ENCODE assay signal across 18 cellular contexts in the genomic region with DNA sequence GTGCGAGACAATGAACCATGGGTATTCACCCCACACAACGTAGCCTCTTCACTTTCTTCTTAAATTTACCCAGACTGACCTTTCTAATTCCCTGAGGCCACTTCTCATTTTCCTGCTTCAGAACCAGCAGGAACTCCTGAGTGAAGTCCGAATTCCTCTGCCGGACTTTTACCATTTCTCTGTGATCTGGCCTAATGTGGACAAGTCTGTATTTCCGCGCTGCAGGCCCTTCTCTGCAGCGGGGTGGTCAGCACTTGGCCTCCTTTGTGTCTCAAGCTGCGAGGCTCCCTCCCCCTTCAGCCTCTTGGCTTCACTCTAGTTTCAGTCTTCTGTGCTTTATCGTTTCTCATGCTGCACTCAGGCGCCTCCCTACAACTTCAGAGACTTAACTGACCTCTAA. TPM values are rescaled to one million over a fixed set of nuclear protein-coding genes. Genes with fewer than 3 reads are reported as not detected.
DNase-seq lines count a peak whose midpoint lies in the region; ATAC-seq and TF ChIP-seq lines count a peak whose summit lies in the region.
"Had no signal": no experiment of that assay in that cellular context is flagged by ENCODE, and none has a peak within 500 bp of the region (broad histone marks: within the 10 kb centered on the region; RNA-seq: fewer than 3 reads in every experiment).

No MANE protein-coding gene starts in this region.

- peak overlapping the region; percentile 65 for H3K4me2 ChIP-seq in OCI-LY3 (ENCODE audit: low read length)

- peak overlapping the region; percentile 29 for H3K27ac Mint-ChIP-seq in progenitor cell of endocrine pancreas
- no peak overlapping the region for H3K27ac Mint-ChIP-seq in CD8-positive, alpha-beta T cell

- POLR2A ChIA-PET in CD8-positive, alpha-beta T cell (lab: Charles Lee) = interaction anchor here (2.1 kb wide), 1 partner anchor 10 kb away, joined by 7 read pairs; a partner anchor contains a TSS

- H3K9ac ChIP-seq in OCI-LY3 (ENCODE audit: low read length) = peak overlapping the region; percentile 38; the same call in 1 of the 2 replicates
- H3K9ac ChIP-seq: BLaER1 treated with 17β-estradiol and CSF1 and Interleukin-3, amounts not matched to agents 10 nM and 100 nM; parathyroid adenoma had no signal

- DNase-seq in fibroblast of the aortic adventitia (ENCODE audit: low read depth) (peak; percentile 58), progenitor cell of endocrine pancreas (ENCODE audit: low spot score, unreplicated experiment) (no peak), cerebellar nuclear complex (lab: John Stamatoyannopoulos, UW) (no peak)
- DNase-seq in stimulated activated CD4-positive, alpha-beta T cell treated with anti-CD3 and anti-CD28 coated beads, Interleukin-12 subunit alpha, Interleukin-12 subunit beta, amount 100 ng/mL, for 4 hours = no peak
- DNase-seq in CD8-positive, alpha-beta T cell = no peak
- DNase-seq: activated T-cell treated with anti-CD3 and anti-CD28 coated beads for 4 hours; amygdala; hippocampal formation; SIG-M5; stimulated activated CD4-positive, alpha-beta T cell treated with anti-CD3 and anti-CD28 coated beads, Interleukin-4, amount 100 ng/mL, for 1 hour; stimulated activated naive CD4-positive, alpha-beta T cell had no signal

- peaks cover 3% of the 10 kb centered on the region for H3K36me3 ChIP-seq in OCI-LY3 (replicated peaks; ENCODE audit: low read depth, low read length)
- no peaks in the 10 kb centered on the region for H3K36me3 ChIP-seq in CD8-positive, alpha-beta T cell (ENCODE audit: insufficient read depth, low read length)
- H3K36me3 ChIP-seq: MG63 had no signal

- H2AFZ ChIP-seq in OCI-LY3 (ENCODE audit: low read depth, low read length) = 0 out of 2 replicates have a peak overlapping the region, but pooled peaks have one; percentile 34
- H2AFZ ChIP-seq: parathyroid adenoma had no signal

- no peak overlapping the region for H3K4me3 Mint-ChIP-seq in progenitor cell of endocrine pancreas (ENCODE audit: low read depth)
- H3K4me3 Mint-ChIP-seq in CD8-positive, alpha-beta T cell = no peak overlapping the region

- H3K9me3 ChIP-seq in OCI-LY3 (ENCODE audit: insufficient read depth, low read length) = peaks cover 4% of the 10 kb centered on the region; the same call in 1 of the 2 replicates
- H3K9me3 ChIP-seq in CD8-positive, alpha-beta T cell (ENCODE audit: low read length) = no peaks in the 10 kb centered on the region
- H3K9me3 ChIP-seq: MG63 had no signal

- TF ChIP-seq CTCF in OCI-LY3 (IDR thresholded peaks at IDR 0.05; ENCODE audit: low read depth, low read length) (no peak), fibroblast of the aortic adventitia (IDR thresholded peaks at IDR 0.05; ENCODE audit: insufficient read depth, low read length) (no peak), progenitor cell of endocrine pancreas (IDR thresholded peaks at IDR 0.05; ENCODE audit: unreplicated experiment) (no peak)
- no peak for TF ChIP-seq CTCF in CD8-positive, alpha-beta T cell (IDR thresholded peaks at IDR 0.05)

- no peaks in the 10 kb centered on the region for H3K27me3 ChIP-seq in OCI-LY3 (ENCODE audit: low read depth, low read length)
- no peaks in the 10 kb centered on the region for H3K27me3 ChIP-seq in CD8-positive, alpha-beta T cell (ENCODE audit: insufficient read depth, low read length)
- H3K27me3 ChIP-seq: BLaER1 treated with 17β-estradiol and CSF1 and Interleukin-3, amounts not matched to agents 10 nM and 100 nM; MG63 had no signal

- intact Hi-C loops in CD8-positive, alpha-beta T cell (cut with DNase I, micrococcal nuclease) = no loop called here

- H3K79me2 ChIP-seq in OCI-LY3 (ENCODE audit: low read length) = no peaks in the 10 kb centered on the region
- H3K79me2 ChIP-seq: parathyroid adenoma had no signal

- H3K4me1 ChIP-seq in OCI-LY3 (ENCODE audit: low read length) = peaks cover 30% of the 10 kb centered on the region
- no peaks in the 10 kb centered on the region for H3K4me1 ChIP-seq in CD8-positive, alpha-beta T cell (ENCODE audit: insufficient read depth, low read length)
- H3K4me1 ChIP-seq: parathyroid adenoma had no signal

- H3K4me3 ChIP-seq in OCI-LY3 (ENCODE audit: low read length) = peak overlapping the region; percentile 43
- H3K4me3 ChIP-seq in fibroblast of the aortic adventitia (ENCODE audit: low read depth, low read length) = no peak overlapping the region
- H3K4me3 ChIP-seq in CD8-positive, alpha-beta T cell (ENCODE audit: low read depth, low read length) = no peak overlapping the region
- H3K4me3 ChIP-seq: BLaER1 treated with 17β-estradiol and CSF1 and Interleukin-3, amounts not matched to agents 10 nM and 100 nM; lung; MG63 had no signal

- peaks cover 18% of the 10 kb centered on the region for H3K4me1 Mint-ChIP-seq in progenitor cell of endocrine pancreas (ENCODE audit: low read depth)
- H3K4me1 Mint-ChIP-seq in CD8-positive, alpha-beta T cell (ENCODE audit: low read depth) = no peaks in the 10 kb centered on the region

- H3K36me3 Mint-ChIP-seq in progenitor cell of endocrine pancreas (ENCODE audit: insufficient read depth) = no peaks in the 10 kb centered on the region
- H3K36me3 Mint-ChIP-seq in CD8-positive, alpha-beta T cell = no peaks in the 10 kb centered on the region

- H3K9me3 Mint-ChIP-seq in progenitor cell of endocrine pancreas (ENCODE audit: low read depth) = peaks cover 3% of the 10 kb centered on the region
- H3K9me3 Mint-ChIP-seq in CD8-positive, alpha-beta T cell = no peaks in the 10 kb centered on the region

- H4K20me1 ChIP-seq in OCI-LY3 (ENCODE audit: insufficient read depth, low read length) = no peaks in the 10 kb centered on the region
- H4K20me1 ChIP-seq: BLaER1 treated with 17β-estradiol and CSF1 and Interleukin-3, amounts not matched to agents 10 nM and 100 nM had no signal

- CTCF ChIA-PET in CD8-positive, alpha-beta T cell (lab: Charles Lee) = interaction anchor here (1.2 kb wide), 1 partner anchor 9 kb away, joined by 4 read pairs; no protein-coding TSS in a partner anchor

- no peaks in the 10 kb centered on the region for H3K27me3 Mint-ChIP-seq in progenitor cell of endocrine pancreas
- H3K27me3 Mint-ChIP-seq in CD8-positive, alpha-beta T cell (ENCODE audit: low read depth) = peaks cover 16% of the 10 kb centered on the region

- H3K27ac ChIP-seq in OCI-LY3 (ENCODE audit: low read length) = peak overlapping the region; percentile 88
- H3K27ac ChIP-seq in CD8-positive, alpha-beta T cell (ENCODE audit: low read depth, low read length) = no peak overlapping the region
- H3K27ac ChIP-seq: parathyroid adenoma had no signal

- peak; percentile 29 for ATAC-seq in GM21619 (IDR thresholded peaks at IDR 0.05; ENCODE audit: unreplicated experiment)
- ATAC-seq in GM19328 (IDR thresholded peaks at IDR 0.05; ENCODE audit: unreplicated experiment) = no peak
- ATAC-seq in CD8-positive, alpha-beta T cell = no peak

RNA-seq across cellular contexts. Expression of a gene that starts 9.4 kb away (rescaled TPM):
- 14.5 and 23.0 TPM in 2 replicates for total RNA-seq in fibroblast of the aortic adventitia (ENCODE audit: low replicate concordance)
- total RNA-seq in progenitor cell of endocrine pancreas = 10.1 and 10.8 TPM in 2 replicates
- 10 to 100 TPM; 17.3 to 19.7 TPM for total RNA-seq in CD8-positive, alpha-beta T cell
